In the genomic region with DNA sequence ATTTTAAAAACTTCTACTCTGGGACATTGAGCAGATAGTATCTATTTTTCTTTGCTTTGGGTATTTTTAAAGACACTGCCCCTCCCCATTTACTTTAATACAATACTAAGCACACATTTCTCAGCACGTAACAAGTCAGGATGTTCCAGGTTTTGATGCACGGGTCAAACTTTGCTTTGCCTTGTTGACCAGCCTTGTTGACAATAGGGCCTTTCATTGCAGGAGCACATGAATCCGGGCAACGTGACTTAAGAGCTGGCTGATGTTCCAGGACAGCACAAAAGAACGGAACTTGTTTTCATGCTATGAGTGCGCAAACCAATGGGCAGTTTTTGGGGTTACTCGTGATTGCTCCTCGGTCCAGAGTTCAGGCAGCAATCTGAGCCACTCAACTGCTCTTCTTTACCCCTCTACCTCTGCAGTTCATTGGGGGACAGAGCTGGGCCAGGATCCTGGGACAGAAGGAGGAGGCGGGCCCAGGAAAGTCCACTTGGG, we compare ENCODE assay signal across 1 cellular context.
A peak's percentile ranks its signal among the peaks of the same experiment; 100 is the strongest.
TF ChIP-seq lines count a peak whose summit lies in the region.

No MANE protein-coding gene starts in this region.

TF ChIP-seq in HepG2, 621 proteins besides CTCF, POLR2A, EP300 and RAD21 (continued from another document and continues in another):
- peak; percentile 76 for TF ChIP-seq EHMT2 (IDR thresholded peaks at IDR 0.05; ENCODE audit: borderline replicate concordance, low read depth, low read length)
- peak; percentile 22; the same call in 1 of the 2 replicates for TF ChIP-seq CREB1 (IDR thresholded peaks at IDR 0.05)
- peak; percentile 66 for TF ChIP-seq CREB1 (CRISPR knock-in tag; IDR thresholded peaks at IDR 0.05)
- peak; percentile 64; the same call in 1 of the 2 replicates for TF ChIP-seq ZNF772 (CRISPR knock-in tag; IDR thresholded peaks at IDR 0.05)
- TF ChIP-seq DMAP1 (CRISPR knock-in tag; IDR thresholded peaks at IDR 0.05), result peak; percentile 87
- TF ChIP-seq, protein P1, sequence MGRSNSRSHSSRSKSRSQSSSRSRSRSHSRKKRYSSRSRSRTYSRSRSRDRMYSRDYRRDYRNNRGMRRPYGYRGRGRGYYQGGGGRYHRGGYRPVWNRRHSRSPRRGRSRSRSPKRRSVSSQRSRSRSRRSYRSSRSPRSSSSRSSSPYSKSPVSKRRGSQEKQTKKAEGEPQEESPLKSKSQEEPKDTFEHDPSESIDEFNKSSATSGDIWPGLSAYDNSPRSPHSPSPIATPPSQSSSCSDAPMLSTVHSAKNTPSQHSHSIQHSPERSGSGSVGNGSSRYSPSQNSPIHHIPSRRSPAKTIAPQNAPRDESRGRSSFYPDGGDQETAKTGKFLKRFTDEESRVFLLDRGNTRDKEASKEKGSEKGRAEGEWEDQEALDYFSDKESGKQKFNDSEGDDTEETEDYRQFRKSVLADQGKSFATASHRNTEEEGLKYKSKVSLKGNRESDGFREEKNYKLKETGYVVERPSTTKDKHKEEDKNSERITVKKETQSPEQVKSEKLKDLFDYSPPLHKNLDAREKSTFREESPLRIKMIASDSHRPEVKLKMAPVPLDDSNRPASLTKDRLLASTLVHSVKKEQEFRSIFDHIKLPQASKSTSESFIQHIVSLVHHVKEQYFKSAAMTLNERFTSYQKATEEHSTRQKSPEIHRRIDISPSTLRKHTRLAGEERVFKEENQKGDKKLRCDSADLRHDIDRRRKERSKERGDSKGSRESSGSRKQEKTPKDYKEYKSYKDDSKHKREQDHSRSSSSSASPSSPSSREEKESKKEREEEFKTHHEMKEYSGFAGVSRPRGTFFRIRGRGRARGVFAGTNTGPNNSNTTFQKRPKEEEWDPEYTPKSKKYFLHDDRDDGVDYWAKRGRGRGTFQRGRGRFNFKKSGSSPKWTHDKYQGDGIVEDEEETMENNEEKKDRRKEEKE (IDR thresholded peaks at IDR 0.05), result no peak
- TF ChIP-seq DR1 (CRISPR knock-in tag; IDR thresholded peaks at IDR 0.05), result 0 out of 2 replicates have a peak, but pooled peaks have one; percentile 45
- no peak for TF ChIP-seq CENPX (CRISPR knock-in tag; IDR thresholded peaks at IDR 0.05)
- TF ChIP-seq ZNF891 (CRISPR knock-in tag; IDR thresholded peaks at IDR 0.05), result no peak; the same call in 1 of the 2 replicates
- TF ChIP-seq HOXA5 (CRISPR knock-in tag; IDR thresholded peaks at IDR 0.05), result peak; percentile 91
- TF ChIP-seq ZNF556 (CRISPR knock-in tag; IDR thresholded peaks at IDR 0.05; ENCODE audit: borderline replicate concordance), result peak; percentile 82; the same call in 1 of the 2 replicates
- peak; percentile 98 for TF ChIP-seq PHF21A (CRISPR knock-in tag; IDR thresholded peaks at IDR 0.05)
- TF ChIP-seq, protein P2, sequence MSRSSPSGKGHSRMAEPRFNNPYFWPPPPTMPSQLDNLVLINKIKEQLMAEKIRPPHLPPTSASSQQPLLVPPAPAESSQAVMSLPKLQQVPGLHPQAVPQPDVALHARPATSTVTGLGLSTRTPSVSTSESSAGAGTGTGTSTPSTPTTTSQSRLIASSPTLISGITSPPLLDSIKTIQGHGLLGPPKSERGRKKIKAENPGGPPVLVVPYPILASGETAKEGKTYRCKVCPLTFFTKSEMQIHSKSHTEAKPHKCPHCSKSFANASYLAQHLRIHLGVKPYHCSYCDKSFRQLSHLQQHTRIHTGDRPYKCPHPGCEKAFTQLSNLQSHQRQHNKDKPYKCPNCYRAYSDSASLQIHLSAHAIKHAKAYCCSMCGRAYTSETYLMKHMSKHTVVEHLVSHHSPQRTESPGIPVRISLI (CRISPR knock-in tag; IDR thresholded peaks at IDR 0.05; ENCODE audit: borderline replicate concordance), result peak; percentile 69; the same call in 1 of the 2 replicates
- TF ChIP-seq ZNF572 (CRISPR knock-in tag; IDR thresholded peaks at IDR 0.05), result no peak
- peak; percentile 97 for TF ChIP-seq HNF4A (CRISPR knock-in tag; IDR thresholded peaks at IDR 0.05)
- TF ChIP-seq PRPF4 (IDR thresholded peaks at IDR 0.05; ENCODE audit: low read depth, low read length, poor library complexity, severe bottlenecking), result no peak
- no peak for TF ChIP-seq ZNF234 (CRISPR knock-in tag; conservative IDR thresholded peaks at IDR 0.05)
- TF ChIP-seq SALL1 (CRISPR knock-in tag; IDR thresholded peaks at IDR 0.05), result peak; percentile 100
- TF ChIP-seq ZNF451 (CRISPR knock-in tag; IDR thresholded peaks at IDR 0.05), result no peak
- peak; percentile 95; the same call in 1 of the 2 replicates for TF ChIP-seq ZNF232 (CRISPR knock-in tag; IDR thresholded peaks at IDR 0.05; ENCODE audit: borderline replicate concordance)
- TF ChIP-seq YY1 (IDR thresholded peaks at IDR 0.05; ENCODE audit: insufficient read depth, insufficient replicate concordance, low read depth, low read length), result no peak
- TF ChIP-seq ZFP36L1 (CRISPR knock-in tag; IDR thresholded peaks at IDR 0.05), result peak; percentile 61; the same call in 1 of the 2 replicates
- peak; percentile 87 for TF ChIP-seq ZSCAN21 (CRISPR knock-in tag; IDR thresholded peaks at IDR 0.05; ENCODE audit: borderline replicate concordance)
- TF ChIP-seq MATR3 (CRISPR knock-in tag; IDR thresholded peaks at IDR 0.05), result no peak
- TF ChIP-seq TRAFD1 (CRISPR knock-in tag; IDR thresholded peaks at IDR 0.05; ENCODE audit: borderline replicate concordance), result peak; percentile 70; the same call in 1 of the 2 replicates
- TF ChIP-seq FOXO1 (CRISPR knock-in tag; IDR thresholded peaks at IDR 0.05), result peak; percentile 100
- TF ChIP-seq TP53 (CRISPR knock-in tag; conservative IDR thresholded peaks at IDR 0.05), result no peak
- TF ChIP-seq ZNF431 (CRISPR knock-in tag; IDR thresholded peaks at IDR 0.05; ENCODE audit: borderline replicate concordance, low read depth), result peak; percentile 57; the same call in 1 of the 2 replicates
- peak; percentile 98 for TF ChIP-seq BRD4 (CRISPR knock-in tag; IDR thresholded peaks at IDR 0.05)
- peak; percentile 83 for TF ChIP-seq BRCA1 (CRISPR knock-in tag; IDR thresholded peaks at IDR 0.05)
- TF ChIP-seq HNF4G (IDR thresholded peaks at IDR 0.05; ENCODE audit: borderline replicate concordance, low read depth, low read length), result peak; percentile 84
- peak; percentile 95; the same call in 1 of the 2 replicates for TF ChIP-seq HNF4G (CRISPR knock-in tag; IDR thresholded peaks at IDR 0.05; ENCODE audit: borderline replicate concordance, low read depth)
- TF ChIP-seq HMG20A (CRISPR knock-in tag; IDR thresholded peaks at IDR 0.05; ENCODE audit: borderline replicate concordance), result peak; percentile 90
- TF ChIP-seq, protein P3, sequence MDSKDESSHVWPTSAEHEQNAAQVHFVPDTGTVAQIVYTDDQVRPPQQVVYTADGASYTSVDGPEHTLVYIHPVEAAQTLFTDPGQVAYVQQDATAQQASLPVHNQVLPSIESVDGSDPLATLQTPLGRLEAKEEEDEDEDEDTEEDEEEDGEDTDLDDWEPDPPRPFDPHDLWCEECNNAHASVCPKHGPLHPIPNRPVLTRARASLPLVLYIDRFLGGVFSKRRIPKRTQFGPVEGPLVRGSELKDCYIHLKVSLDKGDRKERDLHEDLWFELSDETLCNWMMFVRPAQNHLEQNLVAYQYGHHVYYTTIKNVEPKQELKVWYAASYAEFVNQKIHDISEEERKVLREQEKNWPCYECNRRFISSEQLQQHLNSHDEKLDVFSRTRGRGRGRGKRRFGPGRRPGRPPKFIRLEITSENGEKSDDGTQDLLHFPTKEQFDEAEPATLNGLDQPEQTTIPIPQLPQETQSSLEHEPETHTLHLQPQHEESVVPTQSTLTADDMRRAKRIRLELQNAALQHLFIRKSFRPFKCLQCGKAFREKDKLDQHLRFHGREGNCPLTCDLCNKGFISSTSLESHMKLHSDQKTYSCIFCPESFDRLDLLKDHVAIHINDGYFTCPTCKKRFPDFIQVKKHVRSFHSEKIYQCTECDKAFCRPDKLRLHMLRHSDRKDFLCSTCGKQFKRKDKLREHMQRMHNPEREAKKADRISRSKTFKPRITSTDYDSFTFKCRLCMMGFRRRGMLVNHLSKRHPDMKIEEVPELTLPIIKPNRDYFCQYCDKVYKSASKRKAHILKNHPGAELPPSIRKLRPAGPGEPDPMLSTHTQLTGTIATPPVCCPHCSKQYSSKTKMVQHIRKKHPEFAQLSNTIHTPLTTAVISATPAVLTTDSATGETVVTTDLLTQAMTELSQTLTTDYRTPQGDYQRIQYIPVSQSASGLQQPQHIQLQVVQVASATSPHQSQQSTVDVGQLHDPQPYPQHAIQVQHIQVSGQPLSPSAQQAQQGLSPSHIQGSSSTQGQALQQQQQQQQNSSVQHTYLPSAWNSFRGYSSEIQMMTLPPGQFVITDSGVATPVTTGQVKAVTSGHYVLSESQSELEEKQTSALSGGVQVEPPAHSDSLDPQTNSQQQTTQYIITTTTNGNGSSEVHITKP (CRISPR knock-in tag; IDR thresholded peaks at IDR 0.05; ENCODE audit: low read depth), result peak; percentile 88
- TF ChIP-seq RFXAP (CRISPR knock-in tag; IDR thresholded peaks at IDR 0.05; ENCODE audit: borderline replicate concordance), result 0 out of 2 replicates have a peak, but pooled peaks have one; percentile 65
- TF ChIP-seq ZNF318 (CRISPR knock-in tag; IDR thresholded peaks at IDR 0.05), result 0 out of 2 replicates have a peak, but pooled peaks have one; percentile 81
- TF ChIP-seq ZNF564 (CRISPR knock-in tag; IDR thresholded peaks at IDR 0.05), result peak; percentile 79; the same call in 1 of the 2 replicates
- TF ChIP-seq SNAPC5 (CRISPR knock-in tag; IDR thresholded peaks at IDR 0.05; ENCODE audit: borderline replicate concordance), result peak; percentile 90; the same call in 1 of the 2 replicates
- peak; percentile 64; the same call in 1 of the 2 replicates for TF ChIP-seq ATF3 (CRISPR knock-in tag; IDR thresholded peaks at IDR 0.05)
- no peak for TF ChIP-seq ZNF354B (CRISPR knock-in tag; IDR thresholded peaks at IDR 0.05)
